ENCODE assay signal across 11 cellular contexts in genomic region chr1:183244466-183244865, GRCh38. TPM values are rescaled to one million over a fixed set of nuclear protein-coding genes. Genes with fewer than 3 reads are reported as not detected.
A peak's percentile ranks its signal among the peaks of the same experiment; 100 is the strongest.
DNase-seq lines count a peak whose midpoint lies in the region; ATAC-seq and TF ChIP-seq lines count a peak whose summit lies in the region.
"Had no signal": no experiment of that assay in that cellular context is flagged by ENCODE, and none has a peak within 500 bp of the region (broad histone marks: within the 10 kb centered on the region; RNA-seq: fewer than 3 reads in every experiment).

No MANE protein-coding gene starts in this region.

- in situ Hi-C loops in IMR-90 (cut with MboI; ENCODE audit: low sequenced_read_pairs) = loop anchor here (25.0 kb wide), 1 partner anchor 282 kb away; the partner anchor contains the start of gene SHCBP1L
- in situ Hi-C loops in GM13976 (cut with MboI; ENCODE audit: low sequenced_read_pairs, unreplicated experiment) = loop anchor here (25.0 kb wide), 1 partner anchor 282 kb away; the partner anchor contains the start of gene SHCBP1L

- H3K9me2 ChIP-seq in hepatocyte (replicated peaks; ENCODE audit: insufficient read depth) = no peaks in the 10 kb centered on the region

- no peak overlapping the region for H3K4ac ChIP-seq in IMR-90 (ENCODE audit: low read depth, low read length)

- no peak overlapping the region; the same call in 1 of the 2 replicates for H2AK5ac ChIP-seq in IMR-90 (ENCODE audit: low read depth, low read length)

- no TSS peak for BruUV-seq in IMR-90 (replicated peaks; lab: Mats Ljungman, UMichigan)

- H3K4me3 ChIP-seq in IMR-90 (ENCODE audit: insufficient read depth, low read depth, low read length) (no peak overlapping the region), body of pancreas (no peak overlapping the region), hepatocyte (no peak overlapping the region)

- peak; percentile 28 for DNase-seq in IMR-90
- peak; percentile 51 to 63 (median 55) for DNase-seq in body of pancreas
- peak; percentile 30 for DNase-seq in hepatocyte (ENCODE audit: low spot score)
- DNase-seq in stromal cell of bone marrow (ENCODE audit: low read depth) = peak; percentile 87
- no peak for DNase-seq in GM13976 (ENCODE audit: low spot score)
- DNase-seq in inferior parietal cortex (ENCODE audit: extremely low spot score) = no peak
- no peak for DNase-seq in anterior cingulate cortex (lab: John Stamatoyannopoulos, UW)
- DNase-seq in HK-2 (ENCODE audit: unreplicated experiment) = no peak
- DNase-seq: activated CD4-positive, alpha-beta T cell treated with anti-CD3 and anti-CD28 coated beads for 36 hours; DMS79 treated with DMSO at 0.1 percent for 48 hours had no signal

- no peak for TF ChIP-seq POLR2A in IMR-90 (IDR thresholded peaks at IDR 0.05; ENCODE audit: low read depth, low read length)
- TF ChIP-seq POLR2A in body of pancreas (IDR thresholded peaks at IDR 0.05) = no peak

- H3K9ac ChIP-seq in IMR-90 (ENCODE audit: low read depth, low read length) = no peak overlapping the region

- intact Hi-C loops in IMR-90 (cut with micrococcal nuclease) = no loop called here
- intact Hi-C loops in body of pancreas (cut with DNase I) = no loop called here

- TF ChIP-seq CTCF in IMR-90 (conservative IDR thresholded peaks at IDR 0.05; ENCODE audit: low read depth, low read length) = no peak
- TF ChIP-seq CTCF in body of pancreas (IDR thresholded peaks at IDR 0.05) = no peak
- no peak for TF ChIP-seq CTCF in hepatocyte (IDR thresholded peaks at IDR 0.05; ENCODE audit: poor library complexity)
- no peak for TF ChIP-seq CTCF in GM13976 (IDR thresholded peaks at IDR 0.05; ENCODE audit: borderline replicate concordance, control extremely low read depth, extremely low read depth, insufficient read depth, missing control alignments)

- no peak overlapping the region for H2BK120ac ChIP-seq in IMR-90 (ENCODE audit: low read depth, low read length)

- CTCF ChIA-PET in IMR-90 (lab: Yijun Ruan, JAX) = interaction anchor here (2.3 kb wide), 1 partner anchor 10 kb away, joined by 7 read pairs; no protein-coding TSS in a partner anchor

- no peak overlapping the region for H2AK9ac ChIP-seq in IMR-90 (replicated peaks; ENCODE audit: low read depth, low read length, poor library complexity)

- H3K79me1 ChIP-seq in IMR-90 (ENCODE audit: low read depth in 1 of 2, low read length in 2 of 2) = no peaks in the 10 kb centered on the region

- peak; percentile 52 for ATAC-seq in IMR-90 (ENCODE audit: low read depth)
- ATAC-seq in body of pancreas = peak; percentile 46
- ATAC-seq: activated CD4-positive, alpha-beta T cell treated with anti-CD3 and anti-CD28 coated beads for 36 hours; stimulated activated effector memory CD8-positive, alpha-beta T cell treated with anti-CD3 and anti-CD28 coated beads, Interleukin-12 subunit alpha, Interleukin-12 subunit beta, amount 100 ng/mL, for 72 hours had no signal

- H3K9me1 ChIP-seq in IMR-90 (ENCODE audit: insufficient read depth, low read length) = no peaks in the 10 kb centered on the region; the same call in 1 of the 2 replicates

- H3K79me2 ChIP-seq in hepatocyte = no peaks in the 10 kb centered on the region

- no peak overlapping the region for H3K23ac ChIP-seq in IMR-90 (ENCODE audit: low read depth, low read length)

- peak overlapping the region; percentile 15; the same call in 1 of the 2 replicates for H4K91ac ChIP-seq in IMR-90 (ENCODE audit: insufficient read depth, low read depth, low read length)

- no peak overlapping the region; the same call in 1 of the 2 replicates for H3K18ac ChIP-seq in IMR-90 (ENCODE audit: low read depth, low read length)

- H3K36me3 ChIP-seq in IMR-90 (ENCODE audit: control insufficient read depth, insufficient read depth, low read length) (no peaks in the 10 kb centered on the region), body of pancreas (replicated peaks in 1 of 2; ENCODE audit: insufficient read depth in 1 of 2, low read depth in 2 of 2) (no peaks in the 10 kb centered on the region), hepatocyte (replicated peaks; ENCODE audit: insufficient read depth, low read depth) (no peaks in the 10 kb centered on the region)

- POLR2A ChIA-PET in IMR-90 (lab: Charles Lee; ENCODE audit: unreplicated experiment) = no interaction called here

- no peaks in the 10 kb centered on the region for H3K27me3 ChIP-seq in IMR-90 (ENCODE audit: control insufficient read depth, insufficient read depth, low read length)
- no peaks in the 10 kb centered on the region for H3K27me3 ChIP-seq in body of pancreas
- no peaks in the 10 kb centered on the region for H3K27me3 ChIP-seq in hepatocyte

- H3K4me2 ChIP-seq in IMR-90 (ENCODE audit: low read depth, low read length) (no peak overlapping the region), hepatocyte (no peak overlapping the region)

- H3K14ac ChIP-seq in IMR-90 (replicated peaks; ENCODE audit: low read depth, low read length) = no peak overlapping the region

- H2AFZ ChIP-seq in IMR-90 (replicated peaks; ENCODE audit: low read length, poor library complexity) = no peak overlapping the region
- H2AFZ ChIP-seq in hepatocyte = no peak overlapping the region

- H2BK5ac ChIP-seq in IMR-90 (ENCODE audit: low read depth, low read length, poor library complexity, severe bottlenecking) = no peak overlapping the region

- no peak overlapping the region for H3K56ac ChIP-seq in IMR-90 (ENCODE audit: extremely low read depth, insufficient read depth, low read length)

- no peak overlapping the region for H2BK15ac ChIP-seq in IMR-90 (ENCODE audit: low read depth, low read length)

- H2BK20ac ChIP-seq in IMR-90 (ENCODE audit: low read depth, low read length) = no peak overlapping the region; the same call in 1 of the 2 replicates

- no peak overlapping the region for H4K8ac ChIP-seq in IMR-90 (ENCODE audit: low read depth in 2 of 2, low read length in 2 of 2)

- no peak overlapping the region for H4K5ac ChIP-seq in IMR-90 (ENCODE audit: low read depth, low read length)

- no peaks in the 10 kb centered on the region for H4K20me1 ChIP-seq in IMR-90 (ENCODE audit: insufficient read depth, low read length)
- H4K20me1 ChIP-seq in hepatocyte (ENCODE audit: insufficient read depth, poor library complexity, severe bottlenecking) = no peaks in the 10 kb centered on the region

- dilution Hi-C loops in IMR-90 (cut with HindIII; ENCODE audit: low sequenced_read_pairs, unreplicated experiment) = no loop called here

- TF ChIP-seq RAD21 in IMR-90 (IDR thresholded peaks at IDR 0.05; ENCODE audit: low read length) = no peak

- H3K27ac ChIP-seq in IMR-90 (ENCODE audit: insufficient read depth, low read length) = no peak overlapping the region
- H3K27ac ChIP-seq in body of pancreas = peak overlapping the region in 1 of 4 donors; percentile 22
- peak overlapping the region; percentile 49 for H3K27ac ChIP-seq in hepatocyte

- no peaks in the 10 kb centered on the region for H3K4me1 ChIP-seq in IMR-90 (ENCODE audit: control insufficient read depth, insufficient read depth, low read length)
- H3K4me1 ChIP-seq in body of pancreas = no peaks in the 10 kb centered on the region
- H3K4me1 ChIP-seq in hepatocyte (ENCODE audit: insufficient read depth) = peaks cover 7% of the 10 kb centered on the region

- no CpG with 5 or more reads among the region's 1 CpG for WGBS in IMR-90 (ENCODE audit: extremely low coverage in 2 of 2, insufficient read length in 1 of 2), 2 experiments
- 62 to 92% methylated on average over 1 of the region's 1 CpG for WGBS in body of pancreas, 2 donors
- WGBS in hepatocyte (ENCODE audit: low lambda C conversion rate, missing lambda C conversion rate) = 92% methylated on average over 1 of the region's 1 CpG

- H3K9me3 ChIP-seq in IMR-90 (ENCODE audit: control insufficient read depth, insufficient read depth, low read length) = no peaks in the 10 kb centered on the region
- no peaks in the 10 kb centered on the region for H3K9me3 ChIP-seq in body of pancreas
- H3K9me3 ChIP-seq in hepatocyte (ENCODE audit: low read depth) = no peaks in the 10 kb centered on the region

TF ChIP-seq in IMR-90, 13 proteins besides CTCF, POLR2A, EP300 and RAD21:
- TF ChIP-seq MXI1 (IDR thresholded peaks at IDR 0.05; ENCODE audit: borderline replicate concordance, low read depth, low read length) = no peak
- TF ChIP-seq CEBPB (IDR thresholded peaks at IDR 0.05; ENCODE audit: low read depth, low read length) = peak; percentile 57

RNA-seq across cellular contexts. Expression of gene LAMC2, which starts 58.4 kb away (rescaled TPM):
- total RNA-seq in IMR-90 (2012; rRNA removed) (2.2 and 2.3 TPM in 2 replicates), body of pancreas (1 to 10 TPM; 3.6 to 6.7 TPM), hepatocyte (73.5 and 76.3 TPM in 2 replicates)
- polyA plus RNA-seq in IMR-90 (2012; rRNA removed) (2.6 and 2.8 TPM in 2 replicates), hepatocyte (32.9 and 45.3 TPM in 2 replicates)
- 1.4 TPM in 2 replicates for polyA plus RNA-seq in IMR-90 (2012; cell fraction: cytosol; rRNA removed)
- polyA plus RNA-seq in IMR-90 (2012; cell fraction: nucleus; rRNA removed; ENCODE audit: low replicate concordance) = 1.1 and 2.6 TPM in 2 replicates

Comparison
In these comparisons a context has a peak if more than half of its experiments do, and no peak if none do; other contexts are left out.
1. DNase-seq: peak in IMR-90 (single experiment), body of pancreas (4 of 4), hepatocyte (single experiment) and stromal cell of bone marrow (single experiment); none in GM13976 (single experiment), inferior parietal cortex (single experiment), anterior cingulate cortex (0 of 58) and HK-2 (single experiment).